In the genomic region with DNA sequence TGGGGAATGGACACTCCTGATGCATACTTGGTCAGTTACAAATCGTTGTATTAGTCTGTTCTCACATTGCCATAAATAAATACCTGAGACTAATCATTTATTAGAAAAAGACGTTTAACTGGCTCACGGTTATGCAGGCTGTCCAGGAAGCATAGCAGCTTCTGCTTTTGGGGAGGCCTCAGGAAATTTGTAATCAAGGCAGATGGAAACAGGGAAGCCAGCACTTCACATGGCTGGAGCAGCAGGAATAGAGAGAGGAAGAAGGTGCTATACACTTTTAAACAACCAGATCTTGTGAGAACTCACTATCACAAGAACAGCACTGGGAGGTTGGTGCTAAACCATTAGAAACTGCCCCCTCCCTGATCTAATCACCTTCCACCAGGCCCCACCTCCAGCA, we compare ENCODE assay signal across 14 cellular contexts.
DNase-seq lines count a peak whose midpoint lies in the region; FAIRE-seq and TF ChIP-seq lines count a peak whose summit lies in the region.
"Had no signal": no experiment of that assay in that cellular context is flagged by ENCODE, and none has a peak within 500 bp of the region (broad histone marks: within the 10 kb centered on the region; RNA-seq: fewer than 3 reads in every experiment).

No MANE protein-coding gene starts in this region.

- DNase-seq in CD1c-positive myeloid dendritic cell (ENCODE audit: extremely low spot score): peak; percentile 59
- DNase-seq in Kasumi-1 (lab: John Stamatoyannopoulos, UW): peak; percentile 59 to 64
- peak; percentile 20 for DNase-seq in globus pallidus (ENCODE audit: low spot score)
- DNase-seq in pons (ENCODE audit: low spot score): peak; percentile 46
- no peak for DNase-seq in NCI-H146 treated with DMSO at 0.1 percent for 48 hours (lab: John Stamatoyannopoulos, UW; ENCODE audit: unreplicated experiment)
- no peak for DNase-seq in activated CD4-positive, alpha-beta T cell treated with anti-CD3 and anti-CD28 coated beads for 48 hours
- DNase-seq in GM12892 (ENCODE audit: insufficient read length): no peak
- DNase-seq: DMS79 treated with DMSO at 0.1 percent for 48 hours, GM23248, MM.1S, NCI-H1417 treated with DMSO at 0.1 percent for 48 hours, NCI-H1930, NCI-H345, NCI-H524 treated with DMSO at 0.1 percent for 48 hours had no signal

- FAIRE-seq in GM12892 (lab: Jason Lieb, UNC): no peak

- no peak for TF ChIP-seq POLR2A in GM12892 (IDR thresholded peaks at IDR 0.05; ENCODE audit: low read depth, low read length)

Comparison
In these comparisons a context has a peak if more than half of its experiments do, and no peak if none do; other contexts are left out.
1. DNase-seq: peak in CD1c-positive myeloid dendritic cell (single experiment), Kasumi-1 (2 of 2), globus pallidus (single experiment) and pons (single experiment); none in NCI-H146 treated with DMSO at 0.1 percent for 48 hours (single experiment), activated CD4-positive, alpha-beta T cell treated with anti-CD3 and anti-CD28 coated beads for 48 hours (single experiment) and GM12892 (single experiment).